In the genomic region with DNA sequence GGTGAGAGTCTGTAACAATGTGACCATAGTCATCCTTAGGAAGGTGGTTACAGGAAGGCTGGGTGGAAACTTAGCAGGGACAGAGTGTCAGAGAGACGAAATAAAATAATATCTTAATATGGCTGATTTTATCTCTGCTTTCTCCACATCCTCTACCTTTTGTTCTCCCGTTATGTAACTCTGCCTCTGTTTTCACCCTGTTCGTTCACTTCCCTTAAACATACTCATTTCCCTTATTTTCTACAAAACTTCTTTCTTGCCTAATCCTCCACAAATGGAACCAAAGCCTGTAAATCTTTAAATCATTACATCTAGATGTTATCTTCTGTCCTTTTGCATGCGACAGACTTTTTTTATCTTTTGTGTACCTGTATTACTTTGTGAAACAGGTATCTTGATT, we compare ENCODE assay signal across 15 cellular contexts. TPM values are rescaled to one million over a fixed set of nuclear protein-coding genes. Genes with fewer than 3 reads are reported as not detected.
"Had no signal": no experiment of that assay in that cellular context is flagged by ENCODE, and none has a peak within 500 bp of the region (broad histone marks: within the 10 kb centered on the region; RNA-seq: fewer than 3 reads in every experiment).

No MANE protein-coding gene starts in this region.

- H3K9me3 Mint-ChIP-seq: activated B cell treated with CpG ODN at 0.5 μM for 24 hours; activated naive CD8-positive, alpha-beta T cell treated with anti-CD3 and anti-CD28 coated beads, Interleukin-2, amount 10 ng/mL, durations not matched to agents 7 days and 5 days; naive thymus-derived CD8-positive, alpha-beta T cell had no signal

- H3K9me3 ChIP-seq: esophagus squamous epithelium, thyroid gland had no signal

- H3K36me3 Mint-ChIP-seq: activated naive CD8-positive, alpha-beta T cell treated with anti-CD3 and anti-CD28 coated beads, Interleukin-2, amount 10 ng/mL, durations not matched to agents 7 days and 5 days had no signal

- H3K4me3 Mint-ChIP-seq: activated B cell treated with CpG ODN at 0.5 μM for 24 hours; activated naive CD8-positive, alpha-beta T cell treated with anti-CD3 and anti-CD28 coated beads, Interleukin-2, amount 10 ng/mL, durations not matched to agents 7 days and 5 days had no signal

- H3K27ac ChIP-seq: esophagus squamous epithelium, thyroid gland had no signal

- H3K4me3 ChIP-seq: esophagus squamous epithelium, thyroid gland had no signal

- H3K27ac Mint-ChIP-seq: activated B cell treated with CpG ODN at 0.5 μM for 24 hours; activated naive CD8-positive, alpha-beta T cell treated with anti-CD3 and anti-CD28 coated beads, Interleukin-2, amount 10 ng/mL, durations not matched to agents 7 days and 5 days; progenitor cell of endocrine pancreas had no signal

- H3K4me1 ChIP-seq: thyroid gland had no signal

- ATAC-seq: left colon; naive thymus-derived CD8-positive, alpha-beta T cell; right cardiac atrium had no signal

- H3K27me3 Mint-ChIP-seq: activated B cell treated with CpG ODN at 0.5 μM for 24 hours; activated naive CD8-positive, alpha-beta T cell treated with anti-CD3 and anti-CD28 coated beads, Interleukin-2, amount 10 ng/mL, durations not matched to agents 7 days and 5 days; naive thymus-derived CD8-positive, alpha-beta T cell; progenitor cell of endocrine pancreas had no signal

- DNase-seq: activated B cell treated with CpG ODN at 0.5 μM for 24 hours; activated gamma-delta T cell; activated naive CD8-positive, alpha-beta T cell treated with anti-CD3 and anti-CD28 coated beads, Interleukin-2, amount 10 ng/mL, durations not matched to agents 7 days and 5 days; activated T-cell treated with anti-CD3 and anti-CD28 coated beads, Interleukin-2, amount 50 U/mL, for 1 hour; anterior cingulate cortex; esophagus squamous epithelium; foreskin fibroblast; left colon; naive thymus-derived CD8-positive, alpha-beta T cell; nucleus accumbens; right cardiac atrium; small intestine; thyroid gland had no signal

- H3K27me3 ChIP-seq: esophagus squamous epithelium, thyroid gland had no signal

RNA-seq across cellular contexts. Expression of gene CRIP3, which starts 23.2 kb away (rescaled TPM):
- total RNA-seq: lung microvascular endothelial cell had no signal
- polyA plus RNA-seq: naive thymus-derived CD8-positive, alpha-beta T cell had no signal

RNA-seq across cellular contexts. Expression of gene SLC22A7, which starts 33.8 kb away (rescaled TPM):
- total RNA-seq: activated B cell treated with CpG ODN at 0.5 μM for 24 hours; activated naive CD8-positive, alpha-beta T cell treated with anti-CD3 and anti-CD28 coated beads, Interleukin-2, amount 10 ng/mL, durations not matched to agents 7 days and 5 days; esophagus squamous epithelium; left colon; lung microvascular endothelial cell; naive thymus-derived CD8-positive, alpha-beta T cell; progenitor cell of endocrine pancreas; right cardiac atrium; thyroid gland had no signal
- polyA plus RNA-seq: naive thymus-derived CD8-positive, alpha-beta T cell; right cardiac atrium had no signal
